Comparison of ENCODE assay signal across 1 cellular context in the genomic region with DNA sequence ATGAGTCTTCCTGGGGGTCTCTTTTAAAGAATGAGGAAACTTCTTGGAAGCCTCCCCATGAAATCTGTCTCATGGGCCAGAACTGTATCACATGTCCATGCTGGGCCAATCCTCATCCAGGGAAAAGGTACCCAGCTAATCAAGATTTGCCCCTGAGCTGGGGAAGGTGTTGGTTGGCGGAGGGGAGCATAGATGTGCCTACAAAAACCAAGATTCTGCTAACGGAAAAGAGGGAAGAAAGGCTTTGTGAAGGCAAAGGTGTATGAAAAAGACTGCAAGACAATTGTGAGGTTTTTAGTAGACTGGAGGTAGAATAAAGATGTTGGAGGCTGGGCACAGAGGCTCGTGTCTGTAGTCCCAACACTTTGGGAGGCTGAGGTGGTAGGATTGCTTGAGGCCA.
TF ChIP-seq lines count a peak whose summit lies in the region.

No MANE protein-coding gene starts in this region.

TF ChIP-seq in Ishikawa, 13 proteins besides CTCF, POLR2A, EP300 and RAD21 (continued from another document):
- TF ChIP-seq YY1 (IDR thresholded peaks at IDR 0.05; ENCODE audit: low read depth): no peak
